Comparison of ENCODE assay signal across 17 cellular contexts in genomic region chr6:44034391-44034861, GRCh38.
DNase-seq lines count a peak whose midpoint lies in the region; TF ChIP-seq lines count a peak whose summit lies in the region.
"Had no signal": no experiment of that assay in that cellular context is flagged by ENCODE, and none has a peak within 500 bp of the region (broad histone marks: within the 10 kb centered on the region; RNA-seq: fewer than 3 reads in every experiment).

No MANE protein-coding gene starts in this region.

- no peaks in the 10 kb centered on the region for H3K36me3 Mint-ChIP-seq in nephron progenitor cell (ENCODE audit: low read depth)
- H3K36me3 Mint-ChIP-seq: mesothelial cell of epicardium, WTC11 had no signal

- no peak for TF ChIP-seq CTCF in nephron progenitor cell (IDR thresholded peaks at IDR 0.05)

- no peak overlapping the region for H3K4me3 Mint-ChIP-seq in nephron progenitor cell
- H3K4me3 Mint-ChIP-seq: mesothelial cell of epicardium, WTC11 had no signal

- H3K27me3 Mint-ChIP-seq in nephron progenitor cell (ENCODE audit: low read depth, poor library complexity) = peaks cover 15% of the 10 kb centered on the region

- no peaks in the 10 kb centered on the region for H3K36me3 ChIP-seq in ACC112 (ENCODE audit: insufficient read depth, low read length)
- H3K36me3 ChIP-seq: adrenal gland, colonic mucosa, thyroid gland had no signal

- H3K27ac ChIP-seq in ACC112 (ENCODE audit: low read depth, low read length) = peak overlapping the region; percentile 96
- H3K27ac ChIP-seq: adrenal gland, colonic mucosa, parathyroid adenoma, thyroid gland had no signal

- no peak overlapping the region for H3K27ac Mint-ChIP-seq in nephron progenitor cell
- H3K27ac Mint-ChIP-seq: mesothelial cell of epicardium, WTC11 had no signal

- no peaks in the 10 kb centered on the region for H3K9me3 Mint-ChIP-seq in nephron progenitor cell
- H3K9me3 Mint-ChIP-seq: mesothelial cell of epicardium, WTC11 had no signal

- H2AFZ ChIP-seq in ACC112 (ENCODE audit: low read length, unreplicated experiment) = peak overlapping the region; percentile 3
- H2AFZ ChIP-seq: parathyroid adenoma had no signal

- H3K79me2 ChIP-seq in ACC112 (ENCODE audit: control insufficient read depth, insufficient read depth, low read length, unreplicated experiment) = no peaks in the 10 kb centered on the region
- H3K79me2 ChIP-seq: parathyroid adenoma had no signal

- peaks cover 34% of the 10 kb centered on the region for H3K4me1 ChIP-seq in ACC112 (ENCODE audit: control insufficient read depth, insufficient read depth, low read length, unreplicated experiment)
- H3K4me1 ChIP-seq: adrenal gland, colonic mucosa, parathyroid adenoma, thyroid gland had no signal

- H3K27me3 ChIP-seq in ACC112 (ENCODE audit: insufficient read depth, low read length) = no peaks in the 10 kb centered on the region
- H3K27me3 ChIP-seq: adrenal gland, colonic mucosa, thyroid gland had no signal

- DNase-seq in HT1080 (ENCODE audit: low read depth) (peak; percentile 88), amniotic epithelial cell (ENCODE audit: low read depth) (peak; percentile 63), myocyte (ENCODE audit: low read depth) (peak; percentile 90), NCI-H1436 (lab: John Stamatoyannopoulos, UW) (no peak), NAMALWA (ENCODE audit: low spot score) (no peak), NCI-H510A treated with DMSO at 0.1 percent for 48 hours (lab: John Stamatoyannopoulos, UW) (no peak), nephron progenitor cell (no peak)
- DNase-seq: colonic mucosa, DMS153, NCI-H2107, SK-N-SH, thyroid gland had no signal

- H3K4me3 ChIP-seq in ACC112 (ENCODE audit: low read depth, low read length) = no peak overlapping the region
- H3K4me3 ChIP-seq: adrenal gland, colonic mucosa, thyroid gland had no signal

- peaks cover 25% of the 10 kb centered on the region for H3K4me1 Mint-ChIP-seq in nephron progenitor cell

Comparison
In these comparisons a context has a peak if more than half of its experiments do, and no peak if none do; other contexts are left out.
1. DNase-seq: peak in HT1080 (single experiment), amniotic epithelial cell (single experiment) and myocyte (single experiment); none in NCI-H1436 (single experiment), NAMALWA (single experiment), NCI-H510A treated with DMSO at 0.1 percent for 48 hours (single experiment) and nephron progenitor cell (single experiment).